In the genomic region with DNA sequence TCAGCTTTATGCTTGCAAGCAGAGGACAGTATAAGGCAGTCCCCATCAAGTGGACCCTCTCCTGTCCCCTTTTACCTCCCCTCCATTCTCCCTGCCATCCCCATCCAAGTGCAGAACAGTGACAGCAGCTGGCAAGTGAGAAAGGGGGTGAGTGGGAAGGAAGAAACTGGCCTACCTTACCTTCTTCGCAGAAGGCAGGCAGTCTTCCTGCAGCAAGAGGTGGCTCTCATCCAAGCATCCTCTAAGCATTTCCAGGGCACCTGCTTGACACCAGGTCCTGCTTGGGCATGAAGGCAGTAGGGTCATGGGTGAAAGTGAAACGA, we compare ENCODE assay signal across 13 cellular contexts.
"Had no signal": no experiment of that assay in that cellular context is flagged by ENCODE, and none has a peak within 500 bp of the region (broad histone marks: within the 10 kb centered on the region; RNA-seq: fewer than 3 reads in every experiment).

No MANE protein-coding gene starts in this region.

- H3K4me1 Mint-ChIP-seq: activated naive CD4-positive, alpha-beta T cell treated with anti-CD3 and anti-CD28 coated beads, Interleukin-2, amount 10 ng/mL, durations not matched to agents 7 days and 5 days had no signal

- H3K36me3 Mint-ChIP-seq: activated naive CD4-positive, alpha-beta T cell treated with anti-CD3 and anti-CD28 coated beads, Interleukin-2, amount 10 ng/mL, durations not matched to agents 7 days and 5 days; natural killer cell had no signal

- H3K27ac Mint-ChIP-seq: activated naive CD4-positive, alpha-beta T cell treated with anti-CD3 and anti-CD28 coated beads, Interleukin-2, amount 10 ng/mL, durations not matched to agents 7 days and 5 days; natural killer cell had no signal

- H3K4me3 Mint-ChIP-seq: activated naive CD4-positive, alpha-beta T cell treated with anti-CD3 and anti-CD28 coated beads, Interleukin-2, amount 10 ng/mL, durations not matched to agents 7 days and 5 days; natural killer cell had no signal

- ATAC-seq: lower lobe of right lung, natural killer cell had no signal

- DNase-seq: activated CD4-positive, alpha-beta T cell treated with anti-CD3 and anti-CD28 coated beads, Interleukin-2, amount 50 U/mL, for 4 hours; activated CD4-positive, CD25-positive, alpha-beta regulatory T cell treated with anti-CD3 and anti-CD28 coated beads, Interleukin-2, amount 50 U/mL, for 72 hours; activated effector memory CD4-positive, alpha-beta T cell treated with Interleukin-2 at 50 U/mL for 16 hours; activated naive CD4-positive, alpha-beta T cell treated with anti-CD3 and anti-CD28 coated beads, Interleukin-2, amount 10 ng/mL, durations not matched to agents 7 days and 5 days; activated T-cell treated with anti-CD3 and anti-CD28 coated beads, Interleukin-2, amount 50 U/mL, for 48 hours; aorta; brain microvascular endothelial cell; effector CD8-positive, alpha-beta T cell; lower lobe of right lung; natural killer cell; stimulated activated CD4-positive, alpha-beta T cell treated with anti-CD3 and anti-CD28 coated beads, Interleukin-1b, Interleukin-23, amount 100 ng/mL, for 48 hours; stimulated activated CD8-positive, alpha-beta memory T cell treated with anti-CD3 and anti-CD28 coated beads, Interleukin-4, amount 100 ng/mL, for 48 hours; stimulated activated naive CD4-positive, alpha-beta T cell had no signal

- H3K9me3 Mint-ChIP-seq: activated naive CD4-positive, alpha-beta T cell treated with anti-CD3 and anti-CD28 coated beads, Interleukin-2, amount 10 ng/mL, durations not matched to agents 7 days and 5 days; natural killer cell had no signal
